In the genomic region with DNA sequence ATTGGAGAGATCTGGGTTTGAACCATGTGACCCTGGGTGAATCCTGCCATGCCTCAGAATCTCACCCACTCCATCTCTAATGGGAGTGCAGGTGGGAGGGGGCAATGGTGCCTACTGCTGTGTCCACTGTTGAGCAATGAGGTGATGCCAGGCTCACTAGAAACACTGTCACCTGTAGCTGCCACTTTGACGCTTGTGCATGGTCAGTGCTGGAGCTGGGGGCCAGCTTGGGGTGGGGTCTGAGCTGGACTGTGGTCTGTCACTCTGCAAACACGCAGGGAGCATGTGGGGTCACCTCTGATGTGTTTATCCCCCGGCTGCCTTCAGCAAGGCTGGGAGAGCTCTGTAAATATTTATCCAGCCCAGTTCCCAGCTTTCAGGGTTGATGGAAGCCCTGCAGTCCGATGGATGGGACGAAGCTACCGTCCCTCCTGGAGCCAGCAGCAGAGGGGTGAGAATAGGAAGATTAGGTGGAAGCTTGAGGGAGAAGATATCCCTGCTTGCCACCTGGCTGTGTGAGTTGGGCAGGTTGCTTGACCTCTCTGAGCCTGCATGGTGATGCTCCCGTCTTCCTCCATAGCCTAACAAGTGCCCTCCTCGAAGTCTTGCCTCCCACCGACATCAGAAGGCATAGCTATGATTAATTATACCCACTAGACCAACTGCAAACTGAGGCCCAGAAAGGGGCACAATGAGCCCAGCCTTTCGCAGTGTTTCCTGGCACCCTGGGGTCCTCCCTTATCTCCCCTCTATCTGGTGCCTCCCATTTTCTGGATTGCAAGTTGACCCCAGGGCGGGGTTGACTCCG, we compare ENCODE assay signal across 18 cellular contexts. TPM values are rescaled to one million over a fixed set of nuclear protein-coding genes. Genes with fewer than 3 reads are reported as not detected.
A peak's percentile ranks its signal among the peaks of the same experiment; 100 is the strongest.
DNase-seq lines count a peak whose midpoint lies in the region; ATAC-seq, FAIRE-seq and TF ChIP-seq lines count a peak whose summit lies in the region.
"Had no signal": no experiment of that assay in that cellular context is flagged by ENCODE, and none has a peak within 500 bp of the region (broad histone marks: within the 10 kb centered on the region; RNA-seq: fewer than 3 reads in every experiment).

No MANE protein-coding gene starts in this region.

- no TSS peak for BruUV-seq in K562 (replicated peaks; lab: Mats Ljungman, UMichigan)

- H3K27me3 Mint-ChIP-seq in CD8-positive, alpha-beta T cell (ENCODE audit: low read depth), result no peaks in the 10 kb centered on the region

- no peaks in the 10 kb centered on the region for H3K27me3 ChIP-seq in CD8-positive, alpha-beta T cell (ENCODE audit: insufficient read depth, low read length)
- H3K27me3 ChIP-seq in K562 (ENCODE audit: control insufficient read depth in 2 of 2, insufficient read depth in 2 of 2, low read length in 2 of 2) (no peaks in the 10 kb centered on the region), osteoblast (ENCODE audit: insufficient read depth, low read length) (peaks cover 6% of the 10 kb centered on the region)

- no peaks in the 10 kb centered on the region for H3K36me3 ChIP-seq in CD8-positive, alpha-beta T cell (ENCODE audit: insufficient read depth, low read length)
- no peaks in the 10 kb centered on the region for H3K36me3 ChIP-seq in K562 (ENCODE audit: control insufficient read depth, insufficient read depth, low read length)
- no peaks in the 10 kb centered on the region for H3K36me3 ChIP-seq in osteoblast (ENCODE audit: insufficient read depth, low read length)
- H3K36me3 ChIP-seq: HAP-1 had no signal

- no peaks in the 10 kb centered on the region for H3K9me3 Mint-ChIP-seq in CD8-positive, alpha-beta T cell
- H3K9me3 Mint-ChIP-seq: activated T-cell treated with anti-CD3 and anti-CD28 coated beads, Interleukin-2, amount 50 U/mL, for 4 hours had no signal

- no peak overlapping the region for H3K27ac Mint-ChIP-seq in CD8-positive, alpha-beta T cell

- no peak overlapping the region for H3K4me3 ChIP-seq in CD8-positive, alpha-beta T cell (ENCODE audit: low read depth, low read length)
- H3K4me3 ChIP-seq in K562 (no peak overlapping the region), osteoblast (ENCODE audit: insufficient read depth, low read length) (no peak overlapping the region)
- H3K4me3 ChIP-seq: HAP-1 had no signal

- peak overlapping the region; percentile 15 for H3K4me3 Mint-ChIP-seq in CD8-positive, alpha-beta T cell

- in situ Hi-C loops in K562 (cut with MboI), result no loop called here

- CTCF ChIA-PET in CD8-positive, alpha-beta T cell (lab: Charles Lee), result interaction anchor here (1.1 to 1.4 kb wide), 2 partner anchors 17 to 75 kb away, joined by 3 to 9 read pairs; no protein-coding TSS in a partner anchor
- CTCF ChIA-PET in K562 (lab: Yijun Ruan, JAX; ENCODE audit: low intra/inter-chr PET ratio), result no interaction called here

- POLR2A ChIA-PET in CD8-positive, alpha-beta T cell (lab: Charles Lee), result no interaction called here
- POLR2A ChIA-PET in K562 (lab: Yijun Ruan, JAX), result interaction anchor here (1.2 to 2.3 kb wide), 2 partner anchors 10 to 13 kb away, joined by 3 to 6 read pairs; partner anchors contain the start of gene SMARCB1

- no peaks in the 10 kb centered on the region for H3K36me3 Mint-ChIP-seq in CD8-positive, alpha-beta T cell

- H3K4me2 ChIP-seq in K562 (ENCODE audit: insufficient read depth, low read length) (no peak overlapping the region), osteoblast (ENCODE audit: insufficient read depth, low read length) (no peak overlapping the region)

- no peak for DNase-seq in CD8-positive, alpha-beta T cell
- DNase-seq in K562 (ENCODE audit: extremely low read depth in 1 of 4, low spot score in 3 of 4), result no peak
- peak; percentile 41 for DNase-seq in osteoblast (ENCODE audit: insufficient read length, low spot score, missing footprints)
- no peak for DNase-seq in pons (ENCODE audit: low spot score)
- DNase-seq in epidermal melanocyte (ENCODE audit: insufficient read length, low spot score), result no peak
- no peak for DNase-seq in NOMO-1 treated with DMSO at 0.1 percent for 48 hours (lab: John Stamatoyannopoulos, UW; ENCODE audit: unreplicated experiment)
- DNase-seq: activated CD4-positive, alpha-beta T cell treated with anti-CD3 and anti-CD28 coated beads, Interleukin-2, amount 50 U/mL, for 1 hour; activated T-cell treated with anti-CD3 and anti-CD28 coated beads, Interleukin-2, amount 50 U/mL, for 4 hours; central memory CD4-positive, alpha-beta T cell; DMS 273 treated with DMSO at 0.1 percent for 48 hours; effector memory CD4-positive, alpha-beta T cell; left cardiac atrium; NCI-H2081; NCI-H526 treated with DMSO at 0.1 percent for 48 hours; psoas muscle had no signal

- FAIRE-seq in K562 (lab: Jason Lieb, UNC), result no peak

- H2AFZ ChIP-seq in K562 (ENCODE audit: low read depth, low read length) (no peak overlapping the region), osteoblast (ENCODE audit: low read length) (no peak overlapping the region)

- TF ChIP-seq CTCF in CD8-positive, alpha-beta T cell (IDR thresholded peaks at IDR 0.05), result no peak
- no peak for TF ChIP-seq CTCF in K562 (IDR thresholded peaks at IDR 0.05 in 2 of 3, conservative IDR thresholded peaks at IDR 0.05 in 1 of 3; ENCODE audit: insufficient read depth in 2 of 3, low read depth in 1 of 3, low read length in 3 of 3)
- no peak for TF ChIP-seq CTCF in osteoblast (IDR thresholded peaks at IDR 0.05; ENCODE audit: extremely low read depth, low read depth, low read length)

- H3K4me1 Mint-ChIP-seq in CD8-positive, alpha-beta T cell (ENCODE audit: low read depth), result peaks cover 17% of the 10 kb centered on the region

- H3K9me3 ChIP-seq in CD8-positive, alpha-beta T cell (ENCODE audit: low read length), result no peaks in the 10 kb centered on the region
- H3K9me3 ChIP-seq in K562 (replicated peaks; ENCODE audit: control insufficient read depth, insufficient read depth, low read depth, low read length) (no peaks in the 10 kb centered on the region), osteoblast (ENCODE audit: low read depth, low read length) (no peaks in the 10 kb centered on the region)
- H3K9me3 ChIP-seq: HAP-1, psoas muscle had no signal

- no peak for TF ChIP-seq POLR2A in K562 (conservative IDR thresholded peaks at IDR 0.05)

- H3K27ac ChIP-seq in CD8-positive, alpha-beta T cell (ENCODE audit: low read depth, low read length), result no peak overlapping the region
- no peak overlapping the region for H3K27ac ChIP-seq in K562 (ENCODE audit: extremely low read depth, low read depth, low read length)
- H3K27ac ChIP-seq in osteoblast (ENCODE audit: low read depth, low read length), result no peak overlapping the region
- H3K27ac ChIP-seq: psoas muscle had no signal

- H3K4me1 ChIP-seq in CD8-positive, alpha-beta T cell (ENCODE audit: insufficient read depth, low read length), result peaks cover 21% of the 10 kb centered on the region
- H3K4me1 ChIP-seq in K562 (replicated peaks in 1 of 2; ENCODE audit: control insufficient read depth in 2 of 2, insufficient read depth in 2 of 2, low read length in 2 of 2) (peaks cover 3 to 23% of the 10 kb centered on the region in 2 experiments; a peak in 3 of 5 replicates), osteoblast (ENCODE audit: insufficient read depth, low read length) (peaks cover 16% of the 10 kb centered on the region)

- no peak for TF ChIP-seq RAD21 in K562 (CRISPR knock-in tag; conservative IDR thresholded peaks at IDR 0.05 in 1 of 2, IDR thresholded peaks at IDR 0.05 in 1 of 2)

- no peak for ATAC-seq in CD8-positive, alpha-beta T cell
- no peak for ATAC-seq in K562
- ATAC-seq: activated T-cell treated with anti-CD3 and anti-CD28 coated beads, Interleukin-2, amount 50 U/mL, for 4 hours; psoas muscle had no signal

- no peaks in the 10 kb centered on the region for H3K9me1 ChIP-seq in K562 (ENCODE audit: control insufficient read depth, insufficient read depth, low read length)

- H3K79me2 ChIP-seq in K562 (ENCODE audit: control insufficient read depth, insufficient read depth, low read length), result no peaks in the 10 kb centered on the region
- no peaks in the 10 kb centered on the region for H3K79me2 ChIP-seq in osteoblast (ENCODE audit: insufficient read depth, low read length)

- 46% methylated on average over 11 of the region's 12 CpGs for WGBS in K562 (ENCODE audit: insufficient coverage, low coverage, missing lambda C conversion rate)

- intact Hi-C loops in CD8-positive, alpha-beta T cell (cut with DNase I, micrococcal nuclease), result no loop called here
- intact Hi-C loops in K562 (cut with micrococcal nuclease), result no loop called here

- no peaks in the 10 kb centered on the region for H4K20me1 ChIP-seq in K562 (replicated peaks; ENCODE audit: control insufficient read depth, insufficient read depth, low read length)
- no peaks in the 10 kb centered on the region for H4K20me1 ChIP-seq in osteoblast (ENCODE audit: insufficient read depth, low read length)

- H3K9ac ChIP-seq in K562 (ENCODE audit: insufficient read depth in 1 of 2, low read depth in 2 of 2, low read length in 2 of 2), result no peak overlapping the region; a peak in 1 of 4 replicates

- no peak for TF ChIP-seq EP300 in K562 (IDR thresholded peaks at IDR 0.05; ENCODE audit: low read length)

RNA-seq across cellular contexts. Expression of gene MMP11, which starts 1.7 kb away (rescaled TPM):
- total RNA-seq in CD8-positive, alpha-beta T cell, result 1 to 10 TPM; 1.3 to 1.9 TPM
- 1.4 and 1.9 TPM in 2 replicates for total RNA-seq in K562 (2011; cell fraction: chromatin; rRNA removed; ENCODE audit: low replicate concordance)
- 2.0 and 2.7 TPM in 2 replicates for total RNA-seq in K562 (2011; cell fraction: nucleolus; rRNA removed)
- total RNA-seq in K562 (2011; cell fraction: nucleoplasm; rRNA removed), result 1.6 and 3.4 TPM in 2 replicates
- total RNA-seq in K562 (2014; rRNA removed) (0.57 and 1.4 TPM in 2 replicates), K562 (2014; rRNA removed; fragmentation: Illumina TruSeq; extraction: Trizol) (0.13 and 0.25 TPM in 2 replicates), K562 (2015; rRNA removed; fragmentation: Illumina TruSeq; extraction: Trizol) (0.14 and 0.15 TPM in 2 replicates), K562 (2021) (0.58 and 1.4 TPM in 2 replicates), osteoblast (23.5 and 41.3 TPM in 2 replicates)
- polyA plus RNA-seq in K562 (2011; rRNA removed) (1.1 and 1.3 TPM in 2 replicates), K562 (2014; fragmentation: Illumina TruSeq; extraction: Trizol) (0.25 and 1.2 TPM in 2 replicates), K562 (2014; fragmentation: Nextera tagmentation; extraction: Ambion mirVana) (not detected), K562 (2014; rRNA removed) (0.40 and 1.8 TPM in 2 replicates)
- 1.0 and 1.4 TPM in 2 replicates for polyA plus RNA-seq in K562 (2011; cell fraction: cytosol; rRNA removed)
- polyA plus RNA-seq in K562 (2011; cell fraction: nucleus; rRNA removed), result 2.5 and 3.4 TPM in 2 replicates
- polyA plus RNA-seq in K562 (2012), result 0.51 and 1.1 TPM in 2 replicates
- 0.46 and 0.51 TPM in 2 replicates for polyA minus RNA-seq in K562 (2011; rRNA and poly(A)+ RNA removed)
- polyA minus RNA-seq in K562 (2011; cell fraction: cytosol; rRNA and poly(A)+ RNA removed), result 0.57 TPM in 1 of 2 replicates, not detected in the other
- polyA minus RNA-seq in K562 (2011; cell fraction: nucleus; rRNA and poly(A)+ RNA removed), result 0.78 and 1.2 TPM in 2 replicates

RNA-seq across cellular contexts. Expression of gene CHCHD10, which starts 6.5 kb away (rescaled TPM):
- total RNA-seq in CD8-positive, alpha-beta T cell, result 10 to 100 TPM; 40.7 to 52.4 TPM
- 6.7 and 22.5 TPM in 2 replicates for total RNA-seq in K562 (2011; cell fraction: chromatin; rRNA removed; ENCODE audit: low replicate concordance)
- 36.1 and 36.9 TPM in 2 replicates for total RNA-seq in K562 (2011; cell fraction: nucleolus; rRNA removed)
- total RNA-seq in K562 (2011; cell fraction: nucleoplasm; rRNA removed), result 31.7 and 48.8 TPM in 2 replicates
- 84.9 and 214 TPM in 2 replicates for total RNA-seq in K562 (2014; rRNA removed)
- total RNA-seq in K562 (2014; rRNA removed; fragmentation: Illumina TruSeq; extraction: Trizol), result 76.4 and 102 TPM in 2 replicates
- 124 and 130 TPM in 2 replicates for total RNA-seq in K562 (2015; rRNA removed; fragmentation: Illumina TruSeq; extraction: Trizol)
- 270 and 292 TPM in 2 replicates for total RNA-seq in K562 (2021)
- polyA plus RNA-seq in K562 (2011; rRNA removed), result 51.1 and 51.8 TPM in 2 replicates
- 124 and 209 TPM in 2 replicates for polyA plus RNA-seq in K562 (2011; cell fraction: cytosol; rRNA removed)
- polyA plus RNA-seq in K562 (2011; cell fraction: nucleus; rRNA removed), result 58.5 and 83.9 TPM in 2 replicates
- polyA plus RNA-seq in K562 (2012), result 252 and 257 TPM in 2 replicates
- polyA plus RNA-seq in K562 (2014; fragmentation: Illumina TruSeq; extraction: Trizol), result 157 and 178 TPM in 2 replicates
- 10 to 100 TPM; 15.2 to 41.0 TPM for polyA plus RNA-seq in K562 (2014; fragmentation: Nextera tagmentation; extraction: Ambion mirVana)
- 159 and 170 TPM in 2 replicates for polyA plus RNA-seq in K562 (2014; rRNA removed)
- polyA minus RNA-seq in K562 (2011; rRNA and poly(A)+ RNA removed), result 17.5 and 34.7 TPM in 2 replicates
- 133 and 155 TPM in 2 replicates for polyA minus RNA-seq in K562 (2011; cell fraction: cytosol; rRNA and poly(A)+ RNA removed)
- polyA minus RNA-seq in K562 (2011; cell fraction: nucleus; rRNA and poly(A)+ RNA removed), result 8.6 and 19.1 TPM in 2 replicates
- 0.88 and 1.1 TPM in 2 replicates for total RNA-seq in osteoblast

RNA-seq across cellular contexts. Expression of gene C22orf15, which starts 11.5 kb away (rescaled TPM):
- total RNA-seq in CD8-positive, alpha-beta T cell, result under 1 TPM; 0.50 to 0.62 TPM
- not detected in 2 replicates for total RNA-seq in K562 (2011; cell fraction: chromatin; rRNA removed; ENCODE audit: low replicate concordance)
- total RNA-seq in K562 (2011; cell fraction: nucleolus; rRNA removed), result not detected in 2 replicates
- not detected in 2 replicates for total RNA-seq in K562 (2011; cell fraction: nucleoplasm; rRNA removed)
- total RNA-seq in K562 (2014; rRNA removed), result not detected in 2 replicates
- total RNA-seq in K562 (2014; rRNA removed; fragmentation: Illumina TruSeq; extraction: Trizol), result not detected in 2 replicates
- not detected in 2 replicates for total RNA-seq in K562 (2015; rRNA removed; fragmentation: Illumina TruSeq; extraction: Trizol)
- total RNA-seq in K562 (2021), result not detected in 2 replicates
- polyA plus RNA-seq in K562 (2011; rRNA removed), result not detected in 2 replicates
- polyA plus RNA-seq in K562 (2011; cell fraction: cytosol; rRNA removed), result not detected in 2 replicates
- not detected in 2 replicates for polyA plus RNA-seq in K562 (2011; cell fraction: nucleus; rRNA removed)
- 0.21 and 0.57 TPM in 2 replicates for polyA plus RNA-seq in K562 (2012)
- polyA plus RNA-seq in K562 (2014; fragmentation: Illumina TruSeq; extraction: Trizol), result not detected in 2 replicates
- not detected for polyA plus RNA-seq in K562 (2014; fragmentation: Nextera tagmentation; extraction: Ambion mirVana)
- polyA plus RNA-seq in K562 (2014; rRNA removed), result 0.07 TPM in 1 of 2 replicates, not detected in the other
- polyA minus RNA-seq in K562 (2011; rRNA and poly(A)+ RNA removed), result not detected in 2 replicates
- polyA minus RNA-seq in K562 (2011; cell fraction: cytosol; rRNA and poly(A)+ RNA removed), result not detected in 2 replicates
- not detected in 2 replicates for polyA minus RNA-seq in K562 (2011; cell fraction: nucleus; rRNA and poly(A)+ RNA removed)
- total RNA-seq in osteoblast, result 0.72 and 0.88 TPM in 2 replicates
- total RNA-seq: left cardiac atrium, SK-MEL-5 had no signal

RNA-seq across cellular contexts. Expression of gene SMARCB1, which starts 12.4 kb away (rescaled TPM):
- total RNA-seq in CD8-positive, alpha-beta T cell, result 10 to 100 TPM; 47.1 to 51.7 TPM
- 71.0 and 129 TPM in 2 replicates for total RNA-seq in K562 (2011; cell fraction: chromatin; rRNA removed; ENCODE audit: low replicate concordance)
- total RNA-seq in K562 (2011; cell fraction: nucleolus; rRNA removed), result 56.2 and 66.2 TPM in 2 replicates
- 71.9 and 105 TPM in 2 replicates for total RNA-seq in K562 (2011; cell fraction: nucleoplasm; rRNA removed)
- 65.4 and 74.0 TPM in 2 replicates for total RNA-seq in K562 (2014; rRNA removed)
- total RNA-seq in K562 (2014; rRNA removed; fragmentation: Illumina TruSeq; extraction: Trizol), result 39.5 and 44.5 TPM in 2 replicates
- 50.9 and 53.7 TPM in 2 replicates for total RNA-seq in K562 (2015; rRNA removed; fragmentation: Illumina TruSeq; extraction: Trizol)
- total RNA-seq in K562 (2021), result 79.1 and 79.2 TPM in 2 replicates
- polyA plus RNA-seq in K562 (2011; rRNA removed), result 113 and 117 TPM in 2 replicates
- polyA plus RNA-seq in K562 (2011; cell fraction: cytosol; rRNA removed), result 80.8 and 94.7 TPM in 2 replicates
- 45.0 and 47.4 TPM in 2 replicates for polyA plus RNA-seq in K562 (2011; cell fraction: nucleus; rRNA removed)
- polyA plus RNA-seq in K562 (2012), result 70.1 and 101 TPM in 2 replicates
- polyA plus RNA-seq in K562 (2014; fragmentation: Illumina TruSeq; extraction: Trizol), result 111 TPM in 2 replicates
- 1 to 10 TPM; 1.2 to 3.0 TPM for polyA plus RNA-seq in K562 (2014; fragmentation: Nextera tagmentation; extraction: Ambion mirVana)
- 75.3 and 90.2 TPM in 2 replicates for polyA plus RNA-seq in K562 (2014; rRNA removed)
- polyA minus RNA-seq in K562 (2011; rRNA and poly(A)+ RNA removed), result 56.2 and 67.4 TPM in 2 replicates
- 25.2 and 35.8 TPM in 2 replicates for polyA minus RNA-seq in K562 (2011; cell fraction: cytosol; rRNA and poly(A)+ RNA removed)
- polyA minus RNA-seq in K562 (2011; cell fraction: nucleus; rRNA and poly(A)+ RNA removed), result 20.3 and 27.0 TPM in 2 replicates
- total RNA-seq in osteoblast, result 49.2 and 51.3 TPM in 2 replicates

RNA-seq across cellular contexts. Expression of gene VPREB3, which starts 20.1 kb away (rescaled TPM):
- total RNA-seq in CD8-positive, alpha-beta T cell, result 1 to 10 TPM in 1 of 2 experiments, not detected in 1; 1.0 TPM
- not detected in 2 replicates for total RNA-seq in K562 (2011; cell fraction: chromatin; rRNA removed; ENCODE audit: low replicate concordance)
- not detected in 2 replicates for total RNA-seq in K562 (2011; cell fraction: nucleolus; rRNA removed)
- total RNA-seq in K562 (2011; cell fraction: nucleoplasm; rRNA removed), result not detected in 2 replicates
- total RNA-seq in K562 (2014; rRNA removed), result not detected in 2 replicates
- not detected in 2 replicates for total RNA-seq in K562 (2014; rRNA removed; fragmentation: Illumina TruSeq; extraction: Trizol)
- not detected in 2 replicates for total RNA-seq in K562 (2015; rRNA removed; fragmentation: Illumina TruSeq; extraction: Trizol)
- total RNA-seq in K562 (2021), result 0.71 TPM in 1 of 2 replicates, not detected in the other
- polyA plus RNA-seq in K562 (2011; rRNA removed), result 0.20 TPM in 1 of 2 replicates, not detected in the other
- polyA plus RNA-seq in K562 (2011; cell fraction: cytosol; rRNA removed), result not detected in 2 replicates
- polyA plus RNA-seq in K562 (2011; cell fraction: nucleus; rRNA removed), result 0.41 TPM in 1 of 2 replicates, not detected in the other
- 0.14 and 0.50 TPM in 2 replicates for polyA plus RNA-seq in K562 (2012)
- not detected in 2 replicates for polyA plus RNA-seq in K562 (2014; fragmentation: Illumina TruSeq; extraction: Trizol)
- polyA plus RNA-seq in K562 (2014; fragmentation: Nextera tagmentation; extraction: Ambion mirVana), result under 1 TPM in 1 of 2 experiments, not detected in 1; 0.14 TPM
- not detected in 2 replicates for polyA plus RNA-seq in K562 (2014; rRNA removed)
- polyA minus RNA-seq in K562 (2011; rRNA and poly(A)+ RNA removed), result not detected in 2 replicates
- polyA minus RNA-seq in K562 (2011; cell fraction: cytosol; rRNA and poly(A)+ RNA removed), result not detected in 2 replicates
- polyA minus RNA-seq in K562 (2011; cell fraction: nucleus; rRNA and poly(A)+ RNA removed), result not detected in 2 replicates
- total RNA-seq in osteoblast, result not detected in 2 replicates
- total RNA-seq: activated T-cell treated with anti-CD3 and anti-CD28 coated beads, Interleukin-2, amount 50 U/mL, for 4 hours; mucosa of gallbladder; SK-MEL-5 had no signal
